In genomic region chr17:16418684-16419066, GRCh38 we compare ENCODE assay signal across 10 cellular contexts. TPM values are rescaled to one million over a fixed set of nuclear protein-coding genes. Genes with fewer than 3 reads are reported as not detected.
DNase-seq lines count a peak whose midpoint lies in the region; ATAC-seq and TF ChIP-seq lines count a peak whose summit lies in the region.
"Had no signal": no experiment of that assay in that cellular context is flagged by ENCODE, and none has a peak within 500 bp of the region (broad histone marks: within the 10 kb centered on the region; RNA-seq: fewer than 3 reads in every experiment).

No MANE protein-coding gene starts in this region.

- no peak for TF ChIP-seq POLR2A in body of pancreas (IDR thresholded peaks at IDR 0.05)

- peaks cover 78% of the 10 kb centered on the region for H3K36me3 Mint-ChIP-seq in activated T-cell treated with anti-CD3 and anti-CD28 coated beads, Interleukin-2, amount 50 U/mL, for 24 hours (ENCODE audit: low read depth)
- H3K36me3 Mint-ChIP-seq in activated B cell treated with CpG ODN at 0.5 μM for 24 hours (ENCODE audit: low read depth), result peaks cover 49% of the 10 kb centered on the region
- peaks cover 11 to 31% (median 12%) of the 10 kb centered on the region in 3 donors for H3K36me3 Mint-ChIP-seq in immature natural killer cell
- H3K36me3 Mint-ChIP-seq: brain had no signal

- ATAC-seq in activated B cell treated with CpG ODN at 0.5 μM for 24 hours (ENCODE audit: low read depth) (no peak), GM19467 (IDR thresholded peaks at IDR 0.05; ENCODE audit: unreplicated experiment) (no peak), GM18861 (IDR thresholded peaks at IDR 0.05; ENCODE audit: unreplicated experiment) (no peak), body of pancreas (no peak)

- peaks cover 69% of the 10 kb centered on the region for H3K4me1 Mint-ChIP-seq in activated T-cell treated with anti-CD3 and anti-CD28 coated beads, Interleukin-2, amount 50 U/mL, for 24 hours (ENCODE audit: low read depth)
- peaks cover 43% of the 10 kb centered on the region for H3K4me1 Mint-ChIP-seq in activated B cell treated with CpG ODN at 0.5 μM for 24 hours
- H3K4me1 Mint-ChIP-seq in immature natural killer cell, result peaks cover 59 to 63% of the 10 kb centered on the region in 2 donors

- 53% methylated on average over 2 of the region's 2 CpGs; no CpG with 5 or more reads in 1 of the 2 donors for WGBS in body of pancreas, 2 donors

- H3K36me3 ChIP-seq in body of pancreas (replicated peaks in 1 of 2; ENCODE audit: insufficient read depth in 1 of 2, low read depth in 2 of 2), result no peaks in the 10 kb centered on the region

- peaks cover 20% of the 10 kb centered on the region for H3K4me1 ChIP-seq in body of pancreas

- H3K9me3 Mint-ChIP-seq in activated T-cell treated with anti-CD3 and anti-CD28 coated beads, Interleukin-2, amount 50 U/mL, for 24 hours, result no peaks in the 10 kb centered on the region
- H3K9me3 Mint-ChIP-seq in activated B cell treated with CpG ODN at 0.5 μM for 24 hours (no peaks in the 10 kb centered on the region), immature natural killer cell (no peaks in the 10 kb centered on the region)
- H3K9me3 Mint-ChIP-seq: brain had no signal

- TF ChIP-seq CTCF in activated B cell treated with CpG ODN at 0.5 μM for 24 hours (IDR thresholded peaks at IDR 0.05) (no peak), body of pancreas (IDR thresholded peaks at IDR 0.05) (no peak)

- H3K27ac Mint-ChIP-seq in activated T-cell treated with anti-CD3 and anti-CD28 coated beads, Interleukin-2, amount 50 U/mL, for 24 hours, result peak overlapping the region; percentile 100
- peak overlapping the region; percentile 81 for H3K27ac Mint-ChIP-seq in activated B cell treated with CpG ODN at 0.5 μM for 24 hours
- peak overlapping the region; percentile 57 to 97 (median 89) for H3K27ac Mint-ChIP-seq in immature natural killer cell

- peak overlapping the region; percentile 67 for H3K4me3 Mint-ChIP-seq in activated T-cell treated with anti-CD3 and anti-CD28 coated beads, Interleukin-2, amount 50 U/mL, for 24 hours
- H3K4me3 Mint-ChIP-seq in activated B cell treated with CpG ODN at 0.5 μM for 24 hours (peak overlapping the region; percentile 36), immature natural killer cell (peak overlapping the region; percentile 55 to 83 (median 66))
- H3K4me3 Mint-ChIP-seq: brain had no signal

- H3K4me3 ChIP-seq in body of pancreas, result no peak overlapping the region

- POLR2A ChIA-PET in activated B cell treated with CpG ODN at 0.5 μM for 24 hours (lab: Charles Lee), result interaction anchor here (0.6 to 7.2 kb wide), 3 partner anchors 20 to 149 kb away, joined by 10 to 105 read pairs (median 18); partner anchors contain the start of gene UBB

- DNase-seq in activated T-cell treated with anti-CD3 and anti-CD28 coated beads, Interleukin-2, amount 50 U/mL, for 24 hours, result peak; percentile 44
- DNase-seq in activated T-cell treated with anti-CD3 and anti-CD28 coated beads, Interleukin-2, amount 50 U/mL, for 1 hour, result no peak
- DNase-seq in activated B cell treated with CpG ODN at 0.5 μM for 24 hours (no peak), immature natural killer cell (no peak), body of pancreas (no peak)
- DNase-seq: NCI-H1048 had no signal

- CTCF ChIA-PET in activated B cell treated with CpG ODN at 0.5 μM for 24 hours (lab: Charles Lee), result interaction anchor here (0.9 to 4.0 kb wide), 2 partner anchors 20 to 32 kb away, joined by 3 to 29 read pairs; no protein-coding TSS in a partner anchor

- H3K27ac ChIP-seq in temporal lobe (ENCODE audit: low read depth, low read length), result peak overlapping the region; percentile 27
- peak overlapping the region in 1 of 4 donors; percentile 25 for H3K27ac ChIP-seq in body of pancreas

- H3K27me3 ChIP-seq in body of pancreas, result no peaks in the 10 kb centered on the region

- H3K27me3 Mint-ChIP-seq in activated T-cell treated with anti-CD3 and anti-CD28 coated beads, Interleukin-2, amount 50 U/mL, for 24 hours, result no peaks in the 10 kb centered on the region
- H3K27me3 Mint-ChIP-seq in activated B cell treated with CpG ODN at 0.5 μM for 24 hours (no peaks in the 10 kb centered on the region), immature natural killer cell (ENCODE audit: low read depth in 3 of 3) (peaks cover 2 to 11% (median 3%) of the 10 kb centered on the region in 3 donors)
- H3K27me3 Mint-ChIP-seq: brain had no signal

- intact Hi-C loops in activated B cell treated with CpG ODN at 0.5 μM for 24 hours (cut with micrococcal nuclease), result no loop called here
- intact Hi-C loops in body of pancreas (cut with DNase I), result no loop called here

- no peaks in the 10 kb centered on the region for H3K9me3 ChIP-seq in body of pancreas

RNA-seq across cellular contexts. Expression of gene TRPV2, which starts 3.3 kb away (rescaled TPM):
- total RNA-seq in activated B cell treated with CpG ODN at 0.5 μM for 24 hours (58.3 and 65.8 TPM in 2 replicates), temporal lobe (0.98 TPM), body of pancreas (10 to 100 TPM in 1 of 2 donors, 1 to 10 TPM in 1; 4.7 to 30.7 TPM)
- 100 to 1,000 TPM; 151 to 206 (median 202) TPM for polyA plus RNA-seq in immature natural killer cell

RNA-seq across cellular contexts. Expression of gene UBB, which starts 37.8 kb away (rescaled TPM):
- total RNA-seq in activated B cell treated with CpG ODN at 0.5 μM for 24 hours (1,031 and 1,128 TPM in 2 replicates), temporal lobe (777 TPM), body of pancreas (100 to 1,000 TPM; 450 to 486 TPM)
- polyA plus RNA-seq in immature natural killer cell, result 1,000 to 10,000 TPM; 3,354 to 4,873 (median 3,832) TPM
